In genomic region chr5:92002875-92003274, GRCh38 we compare ENCODE assay signal across 15 cellular contexts.
"Had no signal": no experiment of that assay in that cellular context is flagged by ENCODE, and none has a peak within 500 bp of the region (broad histone marks: within the 10 kb centered on the region; RNA-seq: fewer than 3 reads in every experiment).

No MANE protein-coding gene starts in this region.

- H3K4me3 ChIP-seq: coronary artery, heart left ventricle, mucosa of descending colon, ovary had no signal

- ATAC-seq: heart left ventricle; left colon; mucosa of descending colon; naive thymus-derived CD8-positive, alpha-beta T cell; right cardiac atrium had no signal

- H3K27me3 Mint-ChIP-seq: naive thymus-derived CD8-positive, alpha-beta T cell had no signal

- H3K27ac Mint-ChIP-seq: endodermal cell; naive thymus-derived CD8-positive, alpha-beta T cell had no signal

- H3K4me3 Mint-ChIP-seq: endodermal cell; naive thymus-derived CD8-positive, alpha-beta T cell had no signal

- H3K4me1 Mint-ChIP-seq: naive thymus-derived CD8-positive, alpha-beta T cell had no signal

- H3K27me3 ChIP-seq: heart left ventricle, ovary had no signal

- H3K9me3 ChIP-seq: heart left ventricle, mucosa of descending colon, ovary had no signal

- H3K4me1 ChIP-seq: heart left ventricle had no signal

- H3K27ac ChIP-seq: coronary artery, heart left ventricle, ovary had no signal

- H3K36me3 ChIP-seq: heart left ventricle, ovary had no signal

- DNase-seq: effector CD4-positive, alpha-beta T cell; endodermal cell; heart left ventricle; hippocampal formation; left colon; mucosa of descending colon; naive thymus-derived CD8-positive, alpha-beta T cell; nucleus accumbens; ovary; right cardiac atrium; small intestine; stimulated activated CD4-positive, alpha-beta T cell treated with anti-CD3 and anti-CD28 coated beads, Interleukin-12 subunit alpha, Interleukin-12 subunit beta, amount 100 ng/mL, for 4 hours; stimulated activated naive CD4-positive, alpha-beta T cell treated with Interleukin-2 at 50 U/mL for 16 hours; trophoblast cell had no signal

- H3K36me3 Mint-ChIP-seq: naive thymus-derived CD8-positive, alpha-beta T cell had no signal

- H3K9me3 Mint-ChIP-seq: endodermal cell had no signal
